ENCODE assay signal across 8 cellular contexts in the genomic region with DNA sequence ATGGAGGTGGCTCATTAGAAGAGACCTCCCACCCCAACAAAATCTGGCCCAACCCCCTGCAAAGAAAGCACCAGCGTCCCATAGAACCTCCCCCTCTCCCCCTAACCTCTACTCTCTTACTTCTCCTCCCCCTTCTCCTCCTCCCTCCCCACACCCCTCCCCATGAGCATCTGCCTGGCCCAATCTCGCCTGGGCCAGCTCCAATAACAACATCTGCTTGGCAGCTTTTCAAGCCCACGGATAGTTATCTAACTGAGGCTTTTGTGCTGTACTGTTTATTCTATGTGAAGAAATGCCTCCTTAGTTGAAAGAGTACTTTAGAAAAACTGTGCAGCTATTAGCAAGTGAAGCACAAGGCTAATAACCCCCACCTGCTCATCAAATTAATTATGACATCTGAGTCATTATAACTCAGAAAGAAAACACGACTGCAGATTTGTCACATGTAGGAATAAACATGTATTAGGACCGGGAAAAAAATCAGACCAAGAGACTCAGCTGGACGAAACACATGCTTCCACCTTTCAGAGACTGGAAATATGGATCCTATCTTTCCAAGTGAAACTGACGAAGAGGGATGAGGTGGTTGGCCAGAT. TPM values are rescaled to one million over a fixed set of nuclear protein-coding genes. Genes with fewer than 3 reads are reported as not detected.
DNase-seq lines count a peak whose midpoint lies in the region; ATAC-seq and TF ChIP-seq lines count a peak whose summit lies in the region.

No MANE protein-coding gene starts in this region.

- H3K4me1 Mint-ChIP-seq in activated CD4-positive, alpha-beta memory T cell treated with anti-CD3 and anti-CD28 coated beads for 36 hours (ENCODE audit: low read depth): peaks cover 3% of the 10 kb centered on the region

- POLR2A ChIA-PET in activated CD4-positive, alpha-beta memory T cell treated with anti-CD3 and anti-CD28 coated beads for 36 hours (lab: Charles Lee): no interaction called here

- H3K4me2 ChIP-seq in skeletal muscle satellite cell (ENCODE audit: low read length): peak overlapping the region; percentile 66

- no peaks in the 10 kb centered on the region for H3K36me3 Mint-ChIP-seq in activated CD4-positive, alpha-beta memory T cell treated with anti-CD3 and anti-CD28 coated beads for 36 hours

- no peak overlapping the region for H3K27ac Mint-ChIP-seq in activated CD4-positive, alpha-beta memory T cell treated with anti-CD3 and anti-CD28 coated beads for 36 hours

- H3K4me3 ChIP-seq in right cardiac atrium (ENCODE audit: low read length): no peak overlapping the region
- peak overlapping the region; percentile 2 for H3K4me3 ChIP-seq in skeletal muscle satellite cell (ENCODE audit: low read length)

- H3K27ac ChIP-seq in right cardiac atrium (ENCODE audit: low read length): no peak overlapping the region

- 12% methylated on average over 7 of the region's 7 CpGs for WGBS in right cardiac atrium

- H3K4me3 Mint-ChIP-seq in activated CD4-positive, alpha-beta memory T cell treated with anti-CD3 and anti-CD28 coated beads for 36 hours: no peak overlapping the region

- DNase-seq in NCI-H1092 treated with DMSO at 0.1 percent for 48 hours (lab: John Stamatoyannopoulos, UW) (peak; percentile 83), right cardiac atrium (peak; percentile 68 to 85 (median 85)), NCI-H1048 (lab: John Stamatoyannopoulos, UW) (no peak)
- DNase-seq in activated CD4-positive, alpha-beta memory T cell treated with anti-CD3 and anti-CD28 coated beads for 36 hours: no peak

- H3K9me3 Mint-ChIP-seq in activated CD4-positive, alpha-beta memory T cell treated with anti-CD3 and anti-CD28 coated beads for 36 hours: no peaks in the 10 kb centered on the region

- H3K9ac ChIP-seq in skeletal muscle satellite cell (ENCODE audit: low read depth, low read length): peak overlapping the region; percentile 9

- intact Hi-C loops in right cardiac atrium (cut with DNase I): loop anchor here in 1 of 4 donors (5.0 kb wide), 1 partner anchor 41 kb away; a partner anchor contains a TSS
- intact Hi-C loops in activated CD4-positive, alpha-beta memory T cell treated with anti-CD3 and anti-CD28 coated beads for 36 hours (cut with micrococcal nuclease): no loop called here

- peaks cover 19% of the 10 kb centered on the region for H3K27me3 Mint-ChIP-seq in activated CD4-positive, alpha-beta memory T cell treated with anti-CD3 and anti-CD28 coated beads for 36 hours

- H3K27me3 ChIP-seq in right cardiac atrium (ENCODE audit: control insufficient read depth, insufficient read depth): no peaks in the 10 kb centered on the region
- H3K27me3 ChIP-seq in skeletal muscle satellite cell (ENCODE audit: control insufficient read depth, insufficient read depth, low read length): no peaks in the 10 kb centered on the region

- H3K4me1 ChIP-seq in right cardiac atrium (ENCODE audit: control insufficient read depth, insufficient read depth, low read length): peaks cover 13% of the 10 kb centered on the region
- H3K4me1 ChIP-seq in skeletal muscle satellite cell (ENCODE audit: control insufficient read depth, insufficient read depth, low read length): peaks cover 55% of the 10 kb centered on the region

- CTCF ChIA-PET in activated CD4-positive, alpha-beta memory T cell treated with anti-CD3 and anti-CD28 coated beads for 36 hours (lab: Charles Lee): no interaction called here

- H3K36me3 ChIP-seq in skeletal muscle satellite cell (ENCODE audit: insufficient read depth, low read length): no peaks in the 10 kb centered on the region

- no peaks in the 10 kb centered on the region for H3K9me3 ChIP-seq in right cardiac atrium (ENCODE audit: control insufficient read depth, low read length)
- no peaks in the 10 kb centered on the region for H3K9me3 ChIP-seq in skeletal muscle satellite cell (replicated peaks; ENCODE audit: low read length)

- ATAC-seq in SK-N-SH treated with all-trans-retinoic acid at 6 μM for 48 hours (peak; percentile 63), right cardiac atrium (peak; percentile 59 to 75), GM18502 (IDR thresholded peaks at IDR 0.05; ENCODE audit: poor library complexity, unreplicated experiment) (no peak), GM19467 (IDR thresholded peaks at IDR 0.05; ENCODE audit: unreplicated experiment) (no peak)

TF ChIP-seq in SK-N-SH treated with all-trans-retinoic acid at 6 μM for 48 hours, 23 proteins besides CTCF, POLR2A, EP300 and RAD21 (continues in another document):
- no peak for TF ChIP-seq ZFP30 (CRISPR knock-in tag; IDR thresholded peaks at IDR 0.05)
- no peak for TF ChIP-seq ZNF565 (CRISPR knock-in tag; conservative IDR thresholded peaks at IDR 0.05; ENCODE audit: low read depth)
- TF ChIP-seq SNAI2 (CRISPR knock-in tag; IDR thresholded peaks at IDR 0.05): peak; percentile 88; the same call in 1 of the 2 replicates
- TF ChIP-seq PPARA (CRISPR knock-in tag; IDR thresholded peaks at IDR 0.05; ENCODE audit: borderline replicate concordance): no peak
- no peak for TF ChIP-seq CSDC2 (CRISPR knock-in tag; IDR thresholded peaks at IDR 0.05)
- no peak for TF ChIP-seq ARNTL (CRISPR knock-in tag; IDR thresholded peaks at IDR 0.05; ENCODE audit: borderline replicate concordance, low read depth)
- TF ChIP-seq ZC3H10 (CRISPR knock-in tag; IDR thresholded peaks at IDR 0.05): no peak
- TF ChIP-seq, protein P1, sequence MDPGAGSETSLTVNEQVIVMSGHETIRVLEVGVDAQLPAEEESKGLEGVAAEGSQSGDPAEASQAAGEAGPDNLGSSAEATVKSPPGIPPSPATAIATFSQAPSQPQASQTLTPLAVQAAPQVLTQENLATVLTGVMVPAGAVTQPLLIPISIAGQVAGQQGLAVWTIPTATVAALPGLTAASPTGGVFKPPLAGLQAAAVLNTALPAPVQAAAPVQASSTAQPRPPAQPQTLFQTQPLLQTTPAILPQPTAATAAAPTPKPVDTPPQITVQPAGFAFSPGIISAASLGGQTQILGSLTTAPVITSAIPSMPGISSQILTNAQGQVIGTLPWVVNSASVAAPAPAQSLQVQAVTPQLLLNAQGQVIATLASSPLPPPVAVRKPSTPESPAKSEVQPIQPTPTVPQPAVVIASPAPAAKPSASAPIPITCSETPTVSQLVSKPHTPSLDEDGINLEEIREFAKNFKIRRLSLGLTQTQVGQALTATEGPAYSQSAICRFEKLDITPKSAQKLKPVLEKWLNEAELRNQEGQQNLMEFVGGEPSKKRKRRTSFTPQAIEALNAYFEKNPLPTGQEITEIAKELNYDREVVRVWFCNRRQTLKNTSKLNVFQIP (CRISPR knock-in tag; IDR thresholded peaks at IDR 0.05; ENCODE audit: borderline replicate concordance, low read depth): no peak
- TF ChIP-seq ZFP3 (CRISPR knock-in tag; IDR thresholded peaks at IDR 0.05): no peak
- TF ChIP-seq, protein P2, sequence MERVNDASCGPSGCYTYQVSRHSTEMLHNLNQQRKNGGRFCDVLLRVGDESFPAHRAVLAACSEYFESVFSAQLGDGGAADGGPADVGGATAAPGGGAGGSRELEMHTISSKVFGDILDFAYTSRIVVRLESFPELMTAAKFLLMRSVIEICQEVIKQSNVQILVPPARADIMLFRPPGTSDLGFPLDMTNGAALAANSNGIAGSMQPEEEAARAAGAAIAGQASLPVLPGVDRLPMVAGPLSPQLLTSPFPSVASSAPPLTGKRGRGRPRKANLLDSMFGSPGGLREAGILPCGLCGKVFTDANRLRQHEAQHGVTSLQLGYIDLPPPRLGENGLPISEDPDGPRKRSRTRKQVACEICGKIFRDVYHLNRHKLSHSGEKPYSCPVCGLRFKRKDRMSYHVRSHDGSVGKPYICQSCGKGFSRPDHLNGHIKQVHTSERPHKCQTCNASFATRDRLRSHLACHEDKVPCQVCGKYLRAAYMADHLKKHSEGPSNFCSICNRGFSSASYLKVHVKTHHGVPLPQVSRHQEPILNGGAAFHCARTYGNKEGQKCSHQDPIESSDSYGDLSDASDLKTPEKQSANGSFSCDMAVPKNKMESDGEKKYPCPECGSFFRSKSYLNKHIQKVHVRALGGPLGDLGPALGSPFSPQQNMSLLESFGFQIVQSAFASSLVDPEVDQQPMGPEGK (CRISPR knock-in tag; IDR thresholded peaks at IDR 0.05; ENCODE audit: borderline replicate concordance): 0 out of 2 replicates have a peak, but pooled peaks have one; percentile 15
- TF ChIP-seq OSR1 (CRISPR knock-in tag; IDR thresholded peaks at IDR 0.05): no peak
- peak; percentile 26 for TF ChIP-seq ISL1 (CRISPR knock-in tag; IDR thresholded peaks at IDR 0.05)
- TF ChIP-seq, protein P3, sequence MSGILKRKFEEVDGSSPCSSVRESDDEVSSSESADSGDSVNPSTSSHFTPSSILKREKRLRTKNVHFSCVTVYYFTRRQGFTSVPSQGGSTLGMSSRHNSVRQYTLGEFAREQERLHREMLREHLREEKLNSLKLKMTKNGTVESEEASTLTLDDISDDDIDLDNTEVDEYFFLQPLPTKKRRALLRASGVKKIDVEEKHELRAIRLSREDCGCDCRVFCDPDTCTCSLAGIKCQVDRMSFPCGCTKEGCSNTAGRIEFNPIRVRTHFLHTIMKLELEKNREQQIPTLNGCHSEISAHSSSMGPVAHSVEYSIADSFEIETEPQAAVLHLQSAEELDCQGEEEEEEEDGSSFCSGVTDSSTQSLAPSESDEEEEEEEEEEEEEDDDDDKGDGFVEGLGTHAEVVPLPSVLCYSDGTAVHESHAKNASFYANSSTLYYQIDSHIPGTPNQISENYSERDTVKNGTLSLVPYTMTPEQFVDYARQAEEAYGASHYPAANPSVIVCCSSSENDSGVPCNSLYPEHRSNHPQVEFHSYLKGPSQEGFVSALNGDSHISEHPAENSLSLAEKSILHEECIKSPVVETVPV (CRISPR knock-in tag; IDR thresholded peaks at IDR 0.05): 0 out of 2 replicates have a peak, but pooled peaks have one; percentile 9
- no peak for TF ChIP-seq BACH2 (CRISPR knock-in tag; IDR thresholded peaks at IDR 0.05; ENCODE audit: borderline replicate concordance)
- TF ChIP-seq TOX (CRISPR knock-in tag; IDR thresholded peaks at IDR 0.05; ENCODE audit: borderline replicate concordance): no peak; the same call in 1 of the 2 replicates
- 0 out of 2 replicates have a peak, but pooled peaks have one; percentile 1 for TF ChIP-seq GLIS3 (CRISPR knock-in tag; IDR thresholded peaks at IDR 0.05)
- peak; percentile 77 for TF ChIP-seq TCF4 (CRISPR knock-in tag; IDR thresholded peaks at IDR 0.05; ENCODE audit: borderline replicate concordance)
- TF ChIP-seq ESRRG (CRISPR knock-in tag; IDR thresholded peaks at IDR 0.05): no peak
- peak; percentile 37; the same call in 1 of the 2 replicates for TF ChIP-seq ZNF70 (CRISPR knock-in tag; IDR thresholded peaks at IDR 0.05)

RNA-seq across cellular contexts. Expression of a gene that starts 42.8 kb away (rescaled TPM):
- 100 to 1,000 TPM; 125 to 143 (median 134) TPM for total RNA-seq in right cardiac atrium
- polyA plus RNA-seq in right cardiac atrium: 22.5 TPM
- 37.1 and 39.5 TPM in 2 replicates for total RNA-seq in skeletal muscle satellite cell (2012; rRNA removed)
- not detected for total RNA-seq in activated CD4-positive, alpha-beta memory T cell treated with anti-CD3 and anti-CD28 coated beads for 36 hours

Comparison
In these comparisons a context has a peak if more than half of its experiments do, and no peak if none do; other contexts are left out.
1. DNase-seq: peak in NCI-H1092 treated with DMSO at 0.1 percent for 48 hours (single experiment) and right cardiac atrium (3 of 3); none in activated CD4-positive, alpha-beta memory T cell treated with anti-CD3 and anti-CD28 coated beads for 36 hours (single experiment) and NCI-H1048 (single experiment).
2. ATAC-seq: peak in SK-N-SH treated with all-trans-retinoic acid at 6 μM for 48 hours (single experiment) and right cardiac atrium (2 of 2); none in GM18502 (single experiment) and GM19467 (single experiment).
3. RNA of a gene that starts 42.8 kb away (total RNA-seq): 125 to 143 TPM in right cardiac atrium; not detected in activated CD4-positive, alpha-beta memory T cell treated with anti-CD3 and anti-CD28 coated beads for 36 hours; every median in the first group is over 100 times any median in the second.